ENCODE assay signal across 14 cellular contexts in genomic region chr15:26971303-26972018, GRCh38. TPM values are rescaled to one million over a fixed set of nuclear protein-coding genes. Genes with fewer than 3 reads are reported as not detected.
A peak's percentile ranks its signal among the peaks of the same experiment; 100 is the strongest.
DNase-seq lines count a peak whose midpoint lies in the region; ATAC-seq, FAIRE-seq and TF ChIP-seq lines count a peak whose summit lies in the region.
"Had no signal": no experiment of that assay in that cellular context is flagged by ENCODE, and none has a peak within 500 bp of the region (broad histone marks: within the 10 kb centered on the region; RNA-seq: fewer than 3 reads in every experiment).

No MANE protein-coding gene starts in this region.

- no peak overlapping the region for H2BK5ac ChIP-seq in H1 (ENCODE audit: low read depth, low read length)

- H3K79me1 ChIP-seq in H1 (ENCODE audit: low read depth, low read length) = no peaks in the 10 kb centered on the region

- DNase-seq in A549 (ENCODE audit: low read depth in 1 of 2, low spot score in 1 of 2) (no peak), H7 (peak; percentile 76), H1 (ENCODE audit: low read depth in 1 of 2, low spot score in 2 of 2) (peak in 1 of 2 experiments; percentile 61), T-helper 17 cell (no peak), SHP77 treated with DMSO at 0.1 percent for 48 hours (lab: John Stamatoyannopoulos, UW) (no peak), SIG-M5 (lab: John Stamatoyannopoulos, UW) (no peak)
- DNase-seq: activated B cell treated with CpG ODN at 0.5 μM for 24 hours; activated T-cell treated with anti-CD3 and anti-CD28 coated beads, Interleukin-2, amount 50 U/mL, for 24 hours; AML-193; naive thymus-derived CD4-positive, alpha-beta T cell; NCI-H446 treated with DMSO at 0.1 percent for 48 hours had no signal

- H2BK12ac ChIP-seq in H1 (ENCODE audit: low read depth, low read length) = no peak overlapping the region

- H2BK15ac ChIP-seq in H1 (ENCODE audit: low read length) = no peak overlapping the region

- H3K27ac ChIP-seq in A549 = peak overlapping the region; percentile 11 to 81; a peak in 4 of 6 replicates
- no peak overlapping the region for H3K27ac ChIP-seq in H1 (ENCODE audit: low read depth, low read length)
- H3K27ac ChIP-seq in neural cell (ENCODE audit: low read length) = no peak overlapping the region
- H3K27ac ChIP-seq: epithelial cell of prostate had no signal

- H3K27me3 ChIP-seq in H7 (ENCODE audit: control insufficient read depth, insufficient read depth, low read length) (peaks cover 48% of the 10 kb centered on the region), H1 (replicated peaks in 1 of 4; ENCODE audit: control insufficient read depth in 3 of 4, extremely low read depth in 1 of 4, insufficient read depth in 3 of 4, low read length in 3 of 4) (peaks cover 16 to 57% (median 49%) of the 10 kb centered on the region in 4 experiments), neural cell (ENCODE audit: insufficient read depth, low read depth, low read length) (peaks cover 19% of the 10 kb centered on the region)

- H3K36me3 Mint-ChIP-seq in T-helper 17 cell (ENCODE audit: low read depth) = peaks cover 2% of the 10 kb centered on the region
- H3K36me3 Mint-ChIP-seq: naive thymus-derived CD4-positive, alpha-beta T cell had no signal

- H2AFZ ChIP-seq in H1 (ENCODE audit: low read length) (0 out of 2 replicates have a peak overlapping the region, but pooled peaks have one; percentile 52), neural cell (ENCODE audit: low read depth, low read length) (no peak overlapping the region)

- no peak overlapping the region for H3K23ac ChIP-seq in H1 (ENCODE audit: insufficient read length)

- no peak overlapping the region for H2BK120ac ChIP-seq in H1 (replicated peaks; ENCODE audit: low read depth, low read length)

- H2BK20ac ChIP-seq in H1 (ENCODE audit: low read length) = no peak overlapping the region

- ATAC-seq in A549 = peak; percentile 40 to 42; a peak in 5 of 6 replicates
- no peak for ATAC-seq in HG03139 (IDR thresholded peaks at IDR 0.05; ENCODE audit: unreplicated experiment)
- ATAC-seq in T-helper 17 cell = no peak
- ATAC-seq: naive thymus-derived CD4-positive, alpha-beta T cell had no signal

- no peak overlapping the region for H3K27ac Mint-ChIP-seq in T-helper 17 cell
- H3K27ac Mint-ChIP-seq: activated B cell treated with CpG ODN at 0.5 μM for 24 hours; activated T-cell treated with anti-CD3 and anti-CD28 coated beads, Interleukin-2, amount 50 U/mL, for 24 hours; naive thymus-derived CD4-positive, alpha-beta T cell had no signal

- H4K20me1 ChIP-seq in H1 (replicated peaks in 1 of 2; ENCODE audit: control insufficient read depth in 1 of 2, insufficient read depth in 2 of 2, low read length in 2 of 2) (no peaks in the 10 kb centered on the region), neural cell (ENCODE audit: insufficient read depth) (no peaks in the 10 kb centered on the region)

- peak overlapping the region; percentile 72 for H3K4me3 ChIP-seq in A549
- H3K4me3 ChIP-seq in H7 (ENCODE audit: insufficient read depth, low read depth, low read length) = peak overlapping the region; percentile 51
- peak overlapping the region; percentile 46 to 76 (median 52) for H3K4me3 ChIP-seq in H1 (ENCODE audit: extremely low read depth in 1 of 4, insufficient read depth in 2 of 4, low read depth in 3 of 4, low read length in 4 of 4)
- peak overlapping the region; percentile 70 for H3K4me3 ChIP-seq in neural cell (ENCODE audit: low read length)

- no peak overlapping the region for H4K5ac ChIP-seq in H1 (ENCODE audit: insufficient read length, low read depth, low read length)

- H3K79me2 ChIP-seq in H1 (ENCODE audit: control insufficient read depth in 1 of 2, insufficient read depth in 2 of 2, low read length in 2 of 2) (no peaks in the 10 kb centered on the region), neural cell (replicated peaks; ENCODE audit: insufficient read depth, low read length) (no peaks in the 10 kb centered on the region)

- H3K4me1 ChIP-seq in A549 (peaks cover 5% of the 10 kb centered on the region; the same call in 1 of the 3 replicates), H1 (replicated peaks in 1 of 4; ENCODE audit: control insufficient read depth in 3 of 4, insufficient read depth in 4 of 4, low read length in 3 of 4) (peaks cover 0 to 3% (median 1%) of the 10 kb centered on the region in 4 experiments; a peak in 1 of 7 replicates)

- H3K18ac ChIP-seq in H1 (ENCODE audit: extremely low read depth, low read length) = no peak overlapping the region

- FAIRE-seq in A549 (lab: Jason Lieb, UNC) = no peak
- FAIRE-seq in H1 (lab: Jason Lieb, UNC) = no peak

- H3K36me3 ChIP-seq in H7 (replicated peaks; ENCODE audit: control insufficient read depth, insufficient read depth, low read length) (no peaks in the 10 kb centered on the region), H1 (ENCODE audit: control insufficient read depth in 2 of 4, insufficient read depth in 4 of 4, low read length in 3 of 4) (no peaks in the 10 kb centered on the region), neural cell (ENCODE audit: insufficient read depth, low read length) (no peaks in the 10 kb centered on the region)

- peak overlapping the region; percentile 51 for H4K8ac ChIP-seq in H1 (ENCODE audit: extremely low read depth, insufficient read depth, low read length)

- TF ChIP-seq RAD21 in A549 (conservative IDR thresholded peaks at IDR 0.05 in 1 of 2, IDR thresholded peaks at IDR 0.05 in 1 of 2) (no peak), H1 (IDR thresholded peaks at IDR 0.05 in 1 of 2, conservative IDR thresholded peaks at IDR 0.05 in 1 of 2; ENCODE audit: low read depth in 2 of 2, low read length in 2 of 2) (no peak; a peak in 1 of 4 replicates), neural cell (conservative IDR thresholded peaks at IDR 0.05) (peak; percentile 44)

- no peak overlapping the region for H3K14ac ChIP-seq in H1 (ENCODE audit: insufficient read length)

- no peaks in the 10 kb centered on the region for H3K9me2 ChIP-seq in neural cell (ENCODE audit: insufficient read depth, low read length)

- no peak for TF ChIP-seq CTCF in A549 (IDR thresholded peaks at IDR 0.05)
- TF ChIP-seq CTCF in H1 (IDR thresholded peaks at IDR 0.05; ENCODE audit: control extremely low read depth in 1 of 3, insufficient read depth in 1 of 3, low read depth in 1 of 3, low read length in 3 of 3) = no peak
- peak; percentile 55 for TF ChIP-seq CTCF in neural cell (IDR thresholded peaks at IDR 0.05; ENCODE audit: poor library complexity, severe bottlenecking)

- peaks cover 12% of the 10 kb centered on the region for H3K27me3 Mint-ChIP-seq in T-helper 17 cell

- H3K4me3 Mint-ChIP-seq in T-helper 17 cell = no peak overlapping the region
- H3K4me3 Mint-ChIP-seq: activated B cell treated with CpG ODN at 0.5 μM for 24 hours; activated T-cell treated with anti-CD3 and anti-CD28 coated beads, Interleukin-2, amount 50 U/mL, for 24 hours; naive thymus-derived CD4-positive, alpha-beta T cell had no signal

- TF ChIP-seq EP300 in A549 (IDR thresholded peaks at IDR 0.05) (no peak), H1 (IDR thresholded peaks at IDR 0.05; ENCODE audit: borderline replicate concordance in 1 of 2, low read depth in 2 of 2, low read length in 2 of 2) (no peak), neural cell (conservative IDR thresholded peaks at IDR 0.05; ENCODE audit: poor library complexity, severe bottlenecking) (no peak)

- no peak overlapping the region for H2AK5ac ChIP-seq in H1 (ENCODE audit: low read depth, low read length)

- no peaks in the 10 kb centered on the region for H3F3A ChIP-seq in neural cell (ENCODE audit: insufficient read depth, low read length, poor library complexity, severe bottlenecking)

- H3K9ac ChIP-seq in H1 (replicated peaks in 1 of 4; ENCODE audit: extremely low read depth in 1 of 4, low read depth in 3 of 4, low read length in 3 of 4) (no peak overlapping the region; a peak in 2 of 7 replicates), neural cell (ENCODE audit: low read length) (peak overlapping the region; percentile 47)

- no peaks in the 10 kb centered on the region for H3K4me1 Mint-ChIP-seq in T-helper 17 cell
- H3K4me1 Mint-ChIP-seq: activated B cell treated with CpG ODN at 0.5 μM for 24 hours had no signal

- H3K56ac ChIP-seq in H1 (replicated peaks; ENCODE audit: insufficient read length, low read depth, low read length) = no peak overlapping the region

- TF ChIP-seq POLR2A in A549 (IDR thresholded peaks at IDR 0.05; ENCODE audit: low read length) (no peak), H1 (IDR thresholded peaks at IDR 0.05; ENCODE audit: control extremely low read depth in 1 of 2, low read depth in 2 of 2, low read length in 2 of 2) (no peak)

- WGBS in A549 (ENCODE audit: missing lambda C conversion rate) = 34% methylated on average over 51 of the region's 66 CpGs
- WGBS in H1 (ENCODE audit: extremely low coverage in 1 of 2, insufficient coverage in 1 of 2, insufficient read length in 1 of 2, insufficient replicate concordance in 2 of 2, low coverage in 1 of 2, low lambda C conversion rate in 2 of 2, missing lambda C conversion rate in 1 of 2), 2 experiments = 6% methylated on average over 41 of the region's 66 CpGs; no CpG with 5 or more reads in 1 of the 2 experiments

- H3K23me2 ChIP-seq in H1 (ENCODE audit: low read depth, low read length) = peaks cover 9% of the 10 kb centered on the region; the same call in 1 of the 2 replicates

- POLR2A ChIA-PET in A549 (lab: Yijun Ruan, JAX) = no interaction called here
- POLR2A ChIA-PET in H1 (lab: Charles Lee; ENCODE audit: partially characterized antibody) = no interaction called here

- H4K91ac ChIP-seq in H1 (replicated peaks; ENCODE audit: insufficient read length, low read length) = no peak overlapping the region

- CTCF ChIA-PET in A549 (lab: Yijun Ruan, JAX) = interaction anchor here (0.7 to 4.7 kb wide), 10 partner anchors 9 to 388 kb away, joined by 3 to 46 read pairs (median 4); no protein-coding TSS in a partner anchor
- CTCF ChIA-PET in H1 (lab: Charles Lee; ENCODE audit: partially characterized antibody) = interaction anchor here (0.5 to 7.6 kb wide), 10 partner anchors 9 to 80 kb away, joined by 3 to 74 read pairs (median 5); no protein-coding TSS in a partner anchor

- no peaks in the 10 kb centered on the region for H3K9me3 ChIP-seq in A549
- H3K9me3 ChIP-seq in H1 (ENCODE audit: insufficient read depth in 2 of 2, low read depth in 1 of 2, low read length in 1 of 2) = no peaks in the 10 kb centered on the region
- H3K9me3 ChIP-seq in neural cell (ENCODE audit: low read length) = no peaks in the 10 kb centered on the region
- no peaks in the 10 kb centered on the region for H3K9me3 ChIP-seq in T-helper 17 cell (ENCODE audit: control insufficient read depth, low read length, poor library complexity, severe bottlenecking)

- H3K4me2 ChIP-seq in A549 (peak overlapping the region; percentile 86), H1 (ENCODE audit: insufficient read depth in 1 of 2, low read depth in 2 of 2, low read length in 2 of 2) (peak overlapping the region; percentile 50 to 86), neural cell (ENCODE audit: low read length) (no peak overlapping the region)

- H3K4ac ChIP-seq in H1 (replicated peaks; ENCODE audit: insufficient read length, low read depth, low read length) = no peak overlapping the region

RNA-seq across cellular contexts. Expression of gene GABRG3, which starts 0.5 kb away (rescaled TPM):
- polyA plus RNA-seq in A549 (2011; rRNA removed) (0.07 and 0.08 TPM in 2 replicates), A549 (2017; fragmentation: RNase III; extraction: RNeasy Plus Mini Kit Qiagen cat#74134 plus additional on column Dnase treatment) (0.18 to 0.25 TPM (median 0.20 TPM) in 3 replicates), H1 (2011; rRNA removed) (0.05 and 0.17 TPM in 2 replicates), neural cell (0.80 and 1.2 TPM in 2 replicates)
- polyA plus RNA-seq in A549 (2012; cell fraction: cytosol; rRNA removed) = 0.04 and 0.06 TPM in 2 replicates
- polyA plus RNA-seq in A549 (2012; cell fraction: nucleus; rRNA removed) = 0.01 TPM in 1 of 2 replicates, not detected in the other
- 0.29 TPM in 1 of 2 replicates, not detected in the other for polyA minus RNA-seq in A549 (2011; rRNA and poly(A)+ RNA removed)
- total RNA-seq in H7 (2014; rRNA removed; shearing (Covaris generic)) = 0.42 and 1.2 TPM in 2 replicates
- 0.80 and 1.3 TPM in 2 replicates for total RNA-seq in H1 (2021; fragmentation: NEBNext Ultra II Directional; extraction: Animal tissue kit (Norgen Biotek cat#: 25700))
- polyA plus RNA-seq in H1 (2011; cell fraction: cytosol; rRNA removed) = 0.40 TPM
- polyA plus RNA-seq in H1 (2011; cell fraction: nucleus; rRNA removed) = 0.39 TPM
- polyA plus RNA-seq in H1 (2012, experiment 1 of 2) = 0.08 to 0.31 TPM (median 0.20 TPM) in 4 replicates
- not detected for polyA plus RNA-seq in H1 (2012, experiment 2 of 2)
- polyA plus RNA-seq in H1 (2013, experiment 1 of 2) = 0.51 TPM
- 0.52 TPM for polyA plus RNA-seq in H1 (2013, experiment 2 of 2)
- 0.47 and 0.83 TPM in 2 replicates for polyA minus RNA-seq in H1 (2011; rRNA and poly(A)+ RNA removed)
- polyA minus RNA-seq in H1 (2011; cell fraction: cytosol; rRNA and poly(A)+ RNA removed) = not detected
- polyA minus RNA-seq in H1 (2011; cell fraction: nucleus; rRNA and poly(A)+ RNA removed) = 6.0 TPM
- 5.7 and 7.1 TPM in 2 replicates for polyA minus RNA-seq in neural cell
- total RNA-seq in T-helper 17 cell = not detected
- total RNA-seq: activated B cell treated with CpG ODN at 0.5 μM for 24 hours; naive thymus-derived CD4-positive, alpha-beta T cell had no signal
- polyA plus RNA-seq: naive thymus-derived CD4-positive, alpha-beta T cell had no signal

Comparison
In these comparisons a context has a peak if more than half of its experiments do, and no peak if none do; other contexts are left out.
1. ATAC-seq: peak in A549 (2 of 2); none in HG03139 (single experiment) and T-helper 17 cell (single experiment).
2. H3K27ac ChIP-seq: peak in A549 (2 of 2); none in H1 (single experiment) and neural cell (single experiment).
3. Peak in every context shown above with its lines, with median percentiles within 50 percentile points of each other: H3K4me3 ChIP-seq.